Comparison of ENCODE assay signal across 28 cellular contexts in the genomic region with DNA sequence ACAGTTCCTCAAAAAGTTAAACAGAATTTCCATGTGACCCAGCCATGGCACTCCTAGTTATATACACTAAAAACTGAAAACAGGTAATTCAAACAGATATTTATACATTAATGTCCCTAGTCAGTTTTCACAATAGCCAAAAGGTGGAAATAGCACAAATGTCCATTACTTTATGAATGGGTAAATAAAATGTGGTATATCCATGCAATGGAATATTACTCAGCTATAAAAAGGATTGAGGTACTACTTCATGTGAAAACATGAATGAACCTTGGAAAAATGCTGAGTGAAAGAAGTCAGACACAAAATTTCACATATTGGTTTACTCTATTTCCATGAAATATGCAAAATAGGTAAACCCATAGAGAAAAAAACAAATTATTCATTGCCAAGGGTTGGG.
"Had no signal": no experiment of that assay in that cellular context is flagged by ENCODE, and none has a peak within 500 bp of the region (broad histone marks: within the 10 kb centered on the region; RNA-seq: fewer than 3 reads in every experiment).

No MANE protein-coding gene starts in this region.

- H3K4me3 Mint-ChIP-seq: stimulated activated effector memory CD8-positive, alpha-beta T cell treated with anti-CD3 and anti-CD28 coated beads, Interleukin-12 subunit alpha, Interleukin-12 subunit beta, amount 100 ng/mL, for 72 hours; stimulated activated memory B cell treated with anti-CD40 and anti-IgM and Interleukin-4, amounts not matched to agents 10 μg/mL and 1 μg/mL and 100 μg/mL, for 72 hours; stimulated activated naive B cell treated with anti-CD40 and anti-IgM and Interleukin-4, amounts not matched to agents 10 μg/mL and 1 μg/mL and 100 μg/mL, for 72 hours; stimulated activated naive CD8-positive, alpha-beta T cell treated with anti-CD3 and anti-CD28 coated beads, Interleukin-15, amount 100 ng/mL, for 72 hours; stimulated activated naive CD8-positive, alpha-beta T cell treated with anti-CD3 and anti-CD28 coated beads, Interleukin-15, Interleukin-2, amounts not matched to agents 100 ng/mL and 50 ng/mL, for 24 hours; type B pancreatic cell had no signal

- H3K27me3 ChIP-seq: stomach, suprapubic skin, testis, thyroid gland, transverse colon, upper lobe of left lung, upper lobe of right lung, uterus, vagina had no signal

- H3K4me1 ChIP-seq: stomach, suprapubic skin, testis, thyroid gland, tibial nerve, transverse colon, upper lobe of left lung, upper lobe of right lung, uterus, vagina had no signal

- H3K4me3 ChIP-seq: stomach, suprapubic skin, testis, thoracic aorta, thyroid gland, tibial nerve, transverse colon, upper lobe of left lung, upper lobe of right lung, uterus, vagina had no signal

- H3K36me3 Mint-ChIP-seq: stimulated activated effector memory CD8-positive, alpha-beta T cell treated with anti-CD3 and anti-CD28 coated beads, Interleukin-12 subunit alpha, Interleukin-12 subunit beta, amount 100 ng/mL, for 72 hours; stimulated activated memory B cell treated with anti-CD40 and anti-IgM and Interleukin-4, amounts not matched to agents 10 μg/mL and 1 μg/mL and 100 μg/mL, for 72 hours; stimulated activated naive B cell treated with anti-CD40 and anti-IgM and Interleukin-4, amounts not matched to agents 10 μg/mL and 1 μg/mL and 100 μg/mL, for 72 hours; type B pancreatic cell had no signal

- DNase-seq: stimulated activated CD4-positive, alpha-beta T cell treated with anti-CD3 and anti-CD28 coated beads, Interleukin-2, amount 100 ng/mL, for 48 hours; stimulated activated CD4-positive, alpha-beta T cell treated with anti-CD3 and anti-CD28 coated beads, Interleukin-4, amount 100 ng/mL, for 1 hour; stimulated activated CD4-positive, alpha-beta T cell treated with anti-CD3 and anti-CD28 coated beads, Interleukin-4, amount 100 ng/mL, for 24 hours; stimulated activated CD4-positive, alpha-beta T cell treated with anti-CD3 and anti-CD28 coated beads, Interleukin-4, amount 100 ng/mL, for 4 hours; stimulated activated CD8-positive, alpha-beta memory T cell treated with anti-CD3 and anti-CD28 coated beads, Interleukin-4, amount 100 ng/mL, for 48 hours; stimulated activated naive B cell treated with anti-CD40 and anti-IgM and Interleukin-4, amounts not matched to agents 10 μg/mL and 1 μg/mL and 100 μg/mL, for 72 hours; stimulated activated naive CD4-positive, alpha-beta T cell; stimulated activated naive CD4-positive, alpha-beta T cell treated with Interleukin-2 at 50 U/mL for 16 hours; stimulated activated naive CD8-positive, alpha-beta T cell treated with anti-CD3 and anti-CD28 coated beads, Interleukin-15, amount 100 ng/mL, for 72 hours; stimulated activated naive CD8-positive, alpha-beta T cell treated with anti-CD3 and anti-CD28 coated beads, Interleukin-15, Interleukin-2, amounts not matched to agents 100 U/mL and 50 U/mL, for 24 hours; stomach; substantia nigra; testis; thyroid gland; transverse colon; trophoblast cell; upper lobe of left lung; upper lobe of right lung; uterus had no signal

- H3K9me3 Mint-ChIP-seq: stimulated activated effector memory CD8-positive, alpha-beta T cell treated with anti-CD3 and anti-CD28 coated beads, Interleukin-12 subunit alpha, Interleukin-12 subunit beta, amount 100 ng/mL, for 72 hours; stimulated activated memory B cell treated with anti-CD40 and anti-IgM and Interleukin-4, amounts not matched to agents 10 μg/mL and 1 μg/mL and 100 μg/mL, for 72 hours; stimulated activated naive B cell treated with anti-CD40 and anti-IgM and Interleukin-4, amounts not matched to agents 10 μg/mL and 1 μg/mL and 100 μg/mL, for 72 hours; stimulated activated naive CD8-positive, alpha-beta T cell treated with anti-CD3 and anti-CD28 coated beads, Interleukin-15, amount 100 ng/mL, for 72 hours; stimulated activated naive CD8-positive, alpha-beta T cell treated with anti-CD3 and anti-CD28 coated beads, Interleukin-15, Interleukin-2, amounts not matched to agents 100 ng/mL and 50 ng/mL, for 24 hours; type B pancreatic cell had no signal

- H3K4me1 Mint-ChIP-seq: stimulated activated effector memory CD8-positive, alpha-beta T cell treated with anti-CD3 and anti-CD28 coated beads, Interleukin-12 subunit alpha, Interleukin-12 subunit beta, amount 100 ng/mL, for 72 hours; stimulated activated memory B cell treated with anti-CD40 and anti-IgM and Interleukin-4, amounts not matched to agents 10 μg/mL and 1 μg/mL and 100 μg/mL, for 72 hours; stimulated activated naive B cell treated with anti-CD40 and anti-IgM and Interleukin-4, amounts not matched to agents 10 μg/mL and 1 μg/mL and 100 μg/mL, for 72 hours; stimulated activated naive CD8-positive, alpha-beta T cell treated with anti-CD3 and anti-CD28 coated beads, Interleukin-15, amount 100 ng/mL, for 72 hours had no signal

- ATAC-seq: stimulated activated effector memory CD8-positive, alpha-beta T cell treated with anti-CD3 and anti-CD28 coated beads, Interleukin-12 subunit alpha, Interleukin-12 subunit beta, amount 100 ng/mL, for 72 hours; stimulated activated memory B cell treated with anti-CD40 and anti-IgM and Interleukin-4, amounts not matched to agents 10 μg/mL and 1 μg/mL and 100 μg/mL, for 72 hours; stimulated activated naive B cell treated with anti-CD40 and anti-IgM and Interleukin-4, amounts not matched to agents 10 μg/mL and 1 μg/mL and 100 μg/mL, for 72 hours; stimulated activated naive CD8-positive, alpha-beta T cell treated with anti-CD3 and anti-CD28 coated beads, Interleukin-15, amount 100 ng/mL, for 72 hours; stimulated activated naive CD8-positive, alpha-beta T cell treated with anti-CD3 and anti-CD28 coated beads, Interleukin-15, Interleukin-2, amounts not matched to agents 100 U/mL and 50 U/mL, for 24 hours; upper lobe of right lung had no signal

- H3K9me3 ChIP-seq: suprapubic skin, testis, thoracic aorta, thyroid gland, transverse colon, upper lobe of right lung, uterus, vagina had no signal

- FAIRE-seq: urothelium cell line had no signal

- H3K27ac ChIP-seq: stomach, suprapubic skin, testis, thoracic aorta, thyroid gland, tibial nerve, transverse colon, upper lobe of left lung, upper lobe of right lung, uterus, vagina had no signal

- H3K27me3 Mint-ChIP-seq: stimulated activated memory B cell treated with anti-CD40 and anti-IgM and Interleukin-4, amounts not matched to agents 10 μg/mL and 1 μg/mL and 100 μg/mL, for 72 hours; stimulated activated naive B cell treated with anti-CD40 and anti-IgM and Interleukin-4, amounts not matched to agents 10 μg/mL and 1 μg/mL and 100 μg/mL, for 72 hours; stimulated activated naive CD8-positive, alpha-beta T cell treated with anti-CD3 and anti-CD28 coated beads, Interleukin-15, amount 100 ng/mL, for 72 hours; stimulated activated naive CD8-positive, alpha-beta T cell treated with anti-CD3 and anti-CD28 coated beads, Interleukin-15, Interleukin-2, amounts not matched to agents 100 ng/mL and 50 ng/mL, for 24 hours; type B pancreatic cell had no signal

- H3K36me3 ChIP-seq: stomach, suprapubic skin, thoracic aorta, thyroid gland, tibial nerve, transverse colon, upper lobe of left lung, upper lobe of right lung, uterus, vagina had no signal

- H3K27ac Mint-ChIP-seq: stimulated activated effector memory CD8-positive, alpha-beta T cell treated with anti-CD3 and anti-CD28 coated beads, Interleukin-12 subunit alpha, Interleukin-12 subunit beta, amount 100 ng/mL, for 72 hours; stimulated activated memory B cell treated with anti-CD40 and anti-IgM and Interleukin-4, amounts not matched to agents 10 μg/mL and 1 μg/mL and 100 μg/mL, for 72 hours; stimulated activated naive B cell treated with anti-CD40 and anti-IgM and Interleukin-4, amounts not matched to agents 10 μg/mL and 1 μg/mL and 100 μg/mL, for 72 hours; stimulated activated naive CD8-positive, alpha-beta T cell treated with anti-CD3 and anti-CD28 coated beads, Interleukin-15, amount 100 ng/mL, for 72 hours; stimulated activated naive CD8-positive, alpha-beta T cell treated with anti-CD3 and anti-CD28 coated beads, Interleukin-15, Interleukin-2, amounts not matched to agents 100 ng/mL and 50 ng/mL, for 24 hours; type B pancreatic cell had no signal
